8 cellular contexts compared by ENCODE assay signal in genomic region chr3:127672429-127673190, GRCh38. TPM values are rescaled to one million over a fixed set of nuclear protein-coding genes. Genes with fewer than 3 reads are reported as not detected.
A peak's percentile ranks its signal among the peaks of the same experiment; 100 is the strongest.
DNase-seq lines count a peak whose midpoint lies in the region; ATAC-seq and TF ChIP-seq lines count a peak whose summit lies in the region.

ABTB1 (plus strand) TSS chr3:127672952; CDS start chr3:127673026, 74 bp downstream.

- H3K4me1 ChIP-seq in rectal smooth muscle tissue (ENCODE audit: control insufficient read depth, insufficient read depth, low read length), result peaks cover 3% of the 10 kb centered on the region
- H3K4me1 ChIP-seq in uterus, result peaks cover 0 to 7% of the 10 kb centered on the region in 2 donors

- H3K9ac ChIP-seq in rectal smooth muscle tissue (ENCODE audit: low read length), result peak within 1 kb of the TSS; percentile 84

- H3K4me3 Mint-ChIP-seq in HFFc6, result peak within 1 kb of the TSS; percentile 90

- H3K9me3 Mint-ChIP-seq in HFFc6, result no peaks in the 10 kb centered on the region

- ATAC-seq in left ventricle myocardium superior, result peak; percentile 93

- H3K4me1 Mint-ChIP-seq in HFFc6 (ENCODE audit: low read depth), result peaks cover 17% of the 10 kb centered on the region

- intact Hi-C loops in T-helper 1 cell treated with Interleukin-12 subunit alpha and Interleukin-12 subunit beta and Interleukin-4 antibody, amounts not matched to agents 30 ng/mL and 1 ng/mL, for 36 hours (cut with micrococcal nuclease), result loop anchor here (1.0 to 10.0 kb wide), 14 partner anchors 25 to 1756 kb away; partner anchors contain the start of genes EEFSEC, MCM2, PODXL2 and RUVBL1
- intact Hi-C loops in left ventricle myocardium superior (cut with micrococcal nuclease), result no loop called here
- intact Hi-C loops in uterus (cut with DNase I; ENCODE audit: low total_unique reads), result loop anchor here (10.0 kb wide), 1 partner anchor 78 kb away; the partner anchor contains the start of genes MCM2 and TPRA1

- peak within 1 kb of the TSS; percentile 81 for H3K4me3 ChIP-seq in GM06990 (replicated peaks; ENCODE audit: low read depth, low read length)
- peak within 1 kb of the TSS; percentile 82 for H3K4me3 ChIP-seq in rectal smooth muscle tissue (ENCODE audit: low read length)
- peak within 1 kb of the TSS; percentile 49 to 85 for H3K4me3 ChIP-seq in uterus

- peak; percentile 86 for DNase-seq in GM06990 (ENCODE audit: extremely low read depth, insufficient read length)
- peak; percentile 54 for DNase-seq in HFFc6
- DNase-seq in NCI-H128 (lab: John Stamatoyannopoulos, UW; ENCODE audit: unreplicated experiment), result peak; percentile 39
- peak; percentile 44 for DNase-seq in amniotic epithelial cell (ENCODE audit: low read depth)
- DNase-seq in left ventricle myocardium superior, result peak; percentile 94
- DNase-seq in uterus, result peak; percentile 82

- peaks cover 3% of the 10 kb centered on the region for H3K27me3 Mint-ChIP-seq in HFFc6 (ENCODE audit: insufficient read depth)

- H3K27me3 ChIP-seq in GM06990 (replicated peaks; ENCODE audit: control insufficient read depth, insufficient read depth, low read length), result no peaks in the 10 kb centered on the region
- H3K27me3 ChIP-seq in rectal smooth muscle tissue (ENCODE audit: control insufficient read depth, insufficient read depth, low read length), result no peaks in the 10 kb centered on the region
- H3K27me3 ChIP-seq in uterus, result no peaks in the 10 kb centered on the region

- no peaks in the 10 kb centered on the region for H3K9me3 ChIP-seq in uterus

- peak within 1 kb of the TSS; percentile 91 for H3K27ac Mint-ChIP-seq in HFFc6

- TF ChIP-seq CTCF in GM06990 (IDR thresholded peaks at IDR 0.05; ENCODE audit: insufficient read depth, low read length, poor library complexity, severe bottlenecking) (no peak), HFFc6 (IDR thresholded peaks at IDR 0.05) (no peak), uterus (IDR thresholded peaks at IDR 0.05) (peak in 1 of 4 experiments; percentile 10)

- H3K36me3 ChIP-seq in GM06990 (ENCODE audit: control insufficient read depth, insufficient read depth, low read length) (no peaks in the 10 kb centered on the region), rectal smooth muscle tissue (ENCODE audit: control insufficient read depth, insufficient read depth, low read length) (peaks cover 5% of the 10 kb centered on the region), uterus (no peaks in the 10 kb centered on the region)

- H3K36me3 Mint-ChIP-seq in HFFc6 (ENCODE audit: low read depth), result 0 out of 2 replicates have a peak, but pooled peaks cover 3% of the 10 kb centered on the region

- peak; percentile 49 to 80 for TF ChIP-seq POLR2A in uterus (IDR thresholded peaks at IDR 0.05)

- H3K27ac ChIP-seq in rectal smooth muscle tissue (ENCODE audit: low read depth, low read length), result peak within 1 kb of the TSS; percentile 86
- peak within 1 kb of the TSS; percentile 89 to 94 for H3K27ac ChIP-seq in uterus

RNA-seq across cellular contexts. Expression of gene ABTB1, which starts in this region (rescaled TPM):
- total RNA-seq in HFFc6 (2021; fragmentation: NEBNext Ultra II Directional; extraction: Animal tissue kit (Norgen Biotek cat#: 25700)), result 10 to 100 TPM in 4 of 6 experiments, 1 to 10 TPM in 2; 9.5 to 14.0 (median 11.5) TPM
- total RNA-seq in T-helper 1 cell treated with Interleukin-12 subunit alpha and Interleukin-12 subunit beta and Interleukin-4 antibody, amounts not matched to agents 30 ng/mL and 1 ng/mL, for 36 hours, result 21.6 and 23.9 TPM in 2 replicates
- total RNA-seq in left ventricle myocardium superior (34.2 TPM), uterus (10 to 100 TPM; 14.4 to 42.8 (median 28.8) TPM)

Comparison
In these comparisons a context has a peak if more than half of its experiments do, and no peak if none do; other contexts are left out.
1. Peak in every context shown above with its lines: DNase-seq, ATAC-seq, H3K4me3 ChIP-seq and H3K27ac ChIP-seq.
2. DNase-seq: peak in every context shown above with its lines; median percentile 94 in left ventricle myocardium superior; 86 in GM06990; 82 in uterus; 54 in HFFc6; 44 in amniotic epithelial cell; 39 in NCI-H128.